15 cellular contexts compared by ENCODE assay signal in the genomic region with DNA sequence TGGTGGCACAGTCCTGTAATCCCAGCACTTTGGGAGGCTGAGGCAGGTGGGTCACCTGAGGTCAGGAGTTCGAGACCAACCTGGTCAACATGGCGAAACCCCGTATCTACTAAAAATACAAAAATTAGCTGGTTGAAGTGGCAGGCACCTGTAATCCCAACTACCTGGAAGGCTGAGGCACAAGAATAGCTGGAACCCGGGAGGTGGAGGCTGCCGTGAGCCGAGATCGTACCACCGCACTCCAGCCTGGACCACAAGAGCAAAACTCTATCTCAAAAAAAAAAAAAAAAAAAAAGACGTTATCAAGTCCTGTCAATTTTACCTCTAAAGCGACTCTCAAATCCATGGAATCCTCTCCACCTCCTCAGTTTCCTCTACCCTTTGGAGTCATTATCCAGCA. TPM values are rescaled to one million over a fixed set of nuclear protein-coding genes. Genes with fewer than 3 reads are reported as not detected.
"Had no signal": no experiment of that assay in that cellular context is flagged by ENCODE, and none has a peak within 500 bp of the region (broad histone marks: within the 10 kb centered on the region; RNA-seq: fewer than 3 reads in every experiment).

No MANE protein-coding gene starts in this region.

RNA-seq across cellular contexts. Expression of gene SCUBE1, which starts 12.5 kb away (rescaled TPM):
- total RNA-seq: activated naive CD4-positive, alpha-beta T cell treated with anti-CD3 and anti-CD28 coated beads for 36 hours; activated T-helper 1 cell treated with anti-CD3 and anti-CD28 coated beads, Interleukin-12 subunit alpha, Interleukin-12 subunit beta, Interleukin-2, Interleukin-4 antibody, amounts not matched to agents 30 ng/mL and 10 ng/mL and 1 ng/mL, durations not matched to agents 14 hours and 24 hours and 36 hours; activated T-helper 17 cell treated with anti-CD3 and anti-CD28 coated beads, Interleukin-2, amount 50 U/mL, for 72 hours; activated T-helper 2 cell treated with anti-CD3 and anti-CD28 coated beads, Interferon-gamma antibody, Interleukin-2, Interleukin-4, amounts not matched to agents 10 μg/mL and 5 μg/mL and 100 μg/mL, durations not matched to agents 14 hours and 24 hours and 36 hours had no signal

RNA-seq across cellular contexts. Expression of gene MPPED1, which starts 56.1 kb away (rescaled TPM):
- total RNA-seq: activated naive CD4-positive, alpha-beta T cell treated with anti-CD3 and anti-CD28 coated beads for 36 hours; activated naive CD4-positive, alpha-beta T cell treated with anti-CD3 and anti-CD28 coated beads, Interleukin-2, amount 50 U/mL, for 72 hours; activated naive CD8-positive, alpha-beta T cell treated with anti-CD3 and anti-CD28 coated beads for 36 hours; activated naive CD8-positive, alpha-beta T cell treated with anti-CD3 and anti-CD28 coated beads, Interleukin-2, amount 10 ng/mL, durations not matched to agents 7 days and 5 days; activated T-cell treated with anti-CD3 and anti-CD28 coated beads, Interleukin-2, amount 50 U/mL, for 4 hours; activated T-cell treated with anti-CD3 and anti-CD28 coated beads, Interleukin-2, amount 50 U/mL, for 72 hours; activated T-helper 1 cell treated with anti-CD3 and anti-CD28 coated beads, Interleukin-12 subunit alpha, Interleukin-12 subunit beta, Interleukin-2, Interleukin-4 antibody, amounts not matched to agents 30 ng/mL and 10 ng/mL and 1 ng/mL, durations not matched to agents 14 hours and 24 hours and 36 hours; activated T-helper 17 cell treated with anti-CD3 and anti-CD28 coated beads, Interleukin-2, amount 50 U/mL, for 72 hours; activated T-helper 2 cell treated with anti-CD3 and anti-CD28 coated beads, Interferon-gamma antibody, Interleukin-2, Interleukin-4, amounts not matched to agents 10 μg/mL and 5 μg/mL and 100 μg/mL, durations not matched to agents 14 hours and 24 hours and 36 hours; aorta; ascending aorta; astrocyte; body of pancreas; bronchial epithelial cell; cardiac septum had no signal
